Comparison of ENCODE assay signal across 8 cellular contexts in genomic region chr10:62528441-62528840, GRCh38.
DNase-seq lines count a peak whose midpoint lies in the region; ATAC-seq and TF ChIP-seq lines count a peak whose summit lies in the region.

No MANE protein-coding gene starts in this region.

- peak overlapping the region; percentile 9 for H3K4me3 Mint-ChIP-seq in activated CD8-positive, alpha-beta T cell treated with anti-CD3 and anti-CD28 coated beads for 36 hours

- CTCF ChIA-PET in activated CD8-positive, alpha-beta T cell treated with anti-CD3 and anti-CD28 coated beads for 36 hours (lab: Charles Lee), result interaction anchor here (1.0 to 3.0 kb wide), 3 partner anchors 23 to 263 kb away, joined by 3 to 9 read pairs (median 3); no protein-coding TSS in a partner anchor

- H3K4me1 Mint-ChIP-seq in activated CD8-positive, alpha-beta T cell treated with anti-CD3 and anti-CD28 coated beads for 36 hours (ENCODE audit: low read depth), result peaks cover 40% of the 10 kb centered on the region

- intact Hi-C loops in activated CD8-positive, alpha-beta T cell treated with anti-CD3 and anti-CD28 coated beads for 36 hours (cut with micrococcal nuclease), result no loop called here

- H3K36me3 Mint-ChIP-seq in activated CD8-positive, alpha-beta T cell treated with anti-CD3 and anti-CD28 coated beads for 36 hours (ENCODE audit: low read depth), result peaks cover 10% of the 10 kb centered on the region

- no peaks in the 10 kb centered on the region for H3K27me3 Mint-ChIP-seq in activated CD8-positive, alpha-beta T cell treated with anti-CD3 and anti-CD28 coated beads for 36 hours

- POLR2A ChIA-PET in activated CD8-positive, alpha-beta T cell treated with anti-CD3 and anti-CD28 coated beads for 36 hours (lab: Charles Lee), result interaction anchor here (0.5 kb wide), 1 partner anchor 403 kb away, joined by 3 read pairs; no protein-coding TSS in a partner anchor

- H3K9me3 Mint-ChIP-seq in activated CD8-positive, alpha-beta T cell treated with anti-CD3 and anti-CD28 coated beads for 36 hours, result peaks cover 9% of the 10 kb centered on the region

- ATAC-seq in GM19468 (IDR thresholded peaks at IDR 0.05; ENCODE audit: extremely low read depth, unreplicated experiment) (peak; percentile 91), HG03432 (IDR thresholded peaks at IDR 0.05; ENCODE audit: unreplicated experiment) (peak; percentile 89)
- peak; percentile 94 for ATAC-seq in activated CD8-positive, alpha-beta T cell treated with anti-CD3 and anti-CD28 coated beads for 36 hours

- H3K36me3 ChIP-seq in GM06990 (ENCODE audit: control insufficient read depth, insufficient read depth, low read length), result no peaks in the 10 kb centered on the region

- H3K4me3 ChIP-seq in GM06990 (replicated peaks; ENCODE audit: low read depth, low read length), result no peak overlapping the region

- H3K27me3 ChIP-seq in GM06990 (replicated peaks; ENCODE audit: control insufficient read depth, insufficient read depth, low read length), result no peaks in the 10 kb centered on the region

- DNase-seq in GM06990 (ENCODE audit: extremely low read depth, insufficient read length), result peak; percentile 72
- DNase-seq in activated CD8-positive, alpha-beta T cell treated with anti-CD3 and anti-CD28 coated beads for 36 hours, result no peak
- no peak for DNase-seq in iPS-NIHi7 (ENCODE audit: extremely low spot score)
- no peak for DNase-seq in superior temporal gyrus (ENCODE audit: extremely low spot score)
- DNase-seq in NCI-H446 (lab: John Stamatoyannopoulos, UW), result no peak
- no peak for DNase-seq in NCI-H2107 (lab: John Stamatoyannopoulos, UW)

- no peak for TF ChIP-seq CTCF in GM06990 (IDR thresholded peaks at IDR 0.05; ENCODE audit: insufficient read depth, low read length, poor library complexity, severe bottlenecking)
- no peak for TF ChIP-seq CTCF in activated CD8-positive, alpha-beta T cell treated with anti-CD3 and anti-CD28 coated beads for 36 hours (IDR thresholded peaks at IDR 0.05)

- H3K27ac Mint-ChIP-seq in activated CD8-positive, alpha-beta T cell treated with anti-CD3 and anti-CD28 coated beads for 36 hours, result peak overlapping the region; percentile 39
